ENCODE assay signal across 9 cellular contexts in the genomic region with DNA sequence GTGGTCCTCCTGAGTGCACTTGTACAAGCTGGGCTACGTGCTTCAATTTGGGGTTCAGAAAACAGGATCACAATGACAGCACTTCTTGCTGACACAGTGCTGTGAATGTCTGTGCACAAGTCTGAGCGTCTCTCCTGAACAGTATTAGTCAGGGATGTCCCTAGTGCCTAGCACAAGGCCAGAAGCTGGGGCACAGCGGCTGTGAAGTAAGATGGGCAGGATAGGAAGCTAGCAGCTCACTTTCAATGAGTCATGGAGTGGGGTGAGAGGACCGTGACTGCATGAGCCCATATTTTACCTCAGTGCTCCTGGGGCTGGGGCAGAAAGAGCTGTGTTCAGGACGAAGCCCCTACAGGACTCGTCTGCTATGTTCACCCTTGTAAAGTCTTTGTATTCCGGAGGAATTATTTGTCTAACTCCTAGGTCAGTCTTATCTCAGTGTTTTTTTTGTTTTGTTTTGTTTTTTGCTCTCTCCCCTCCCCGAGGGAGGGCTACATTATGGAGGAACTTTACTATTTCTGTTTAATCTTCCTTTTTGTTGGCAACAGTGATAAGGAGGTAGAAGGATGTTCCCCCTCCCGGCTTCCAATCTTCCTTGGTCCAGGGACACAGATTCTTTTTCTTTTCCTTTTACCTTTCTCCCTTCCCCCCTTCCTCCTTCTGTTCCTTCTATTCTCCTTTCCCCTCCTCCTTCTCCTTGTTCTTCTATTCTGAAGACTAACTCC. TPM values are rescaled to one million over a fixed set of nuclear protein-coding genes. Genes with fewer than 3 reads are reported as not detected.
A peak's percentile ranks its signal among the peaks of the same experiment; 100 is the strongest.
DNase-seq lines count a peak whose midpoint lies in the region; ATAC-seq and TF ChIP-seq lines count a peak whose summit lies in the region.
"Had no signal": no experiment of that assay in that cellular context is flagged by ENCODE, and none has a peak within 500 bp of the region (broad histone marks: within the 10 kb centered on the region; RNA-seq: fewer than 3 reads in every experiment).

No MANE protein-coding gene starts in this region.

- peaks cover 4% of the 10 kb centered on the region for H3K4me1 Mint-ChIP-seq in T-helper 17 cell

- H3K27me3 ChIP-seq in left ventricle myocardium inferior (ENCODE audit: low read depth) (no peaks in the 10 kb centered on the region), right atrium auricular region (no peaks in the 10 kb centered on the region), vagina (no peaks in the 10 kb centered on the region)

- H3K27ac ChIP-seq in left ventricle myocardium inferior (replicated peaks) (peak overlapping the region; percentile 87), right atrium auricular region (peak overlapping the region in 1 of 2 donors; percentile 22), vagina (peak overlapping the region; percentile 63)

- peaks cover 2% of the 10 kb centered on the region for H3K36me3 Mint-ChIP-seq in T-helper 17 cell (ENCODE audit: low read depth)

- no peak overlapping the region for H3K27ac Mint-ChIP-seq in T-helper 17 cell

- H3K36me3 ChIP-seq in left ventricle myocardium inferior (no peaks in the 10 kb centered on the region), right atrium auricular region (no peaks in the 10 kb centered on the region), vagina (no peaks in the 10 kb centered on the region)

- H3K4me3 ChIP-seq in left ventricle myocardium inferior (no peak overlapping the region), right atrium auricular region (no peak overlapping the region), vagina (no peak overlapping the region)

- no peak overlapping the region for H3K4me3 Mint-ChIP-seq in T-helper 17 cell

- DNase-seq in left ventricle myocardium inferior (no peak), right atrium auricular region (ENCODE audit: low spot score) (no peak), T-helper 17 cell (no peak), kidney tubule cell (ENCODE audit: low spot score) (peak; percentile 71), vagina (ENCODE audit: extremely low spot score in 2 of 2) (no peak)
- DNase-seq: AML-193 had no signal

- H3K4me1 ChIP-seq in left ventricle myocardium inferior (peaks cover 53% of the 10 kb centered on the region), right atrium auricular region (peaks cover 0 to 40% of the 10 kb centered on the region in 2 donors), vagina (peaks cover 45% of the 10 kb centered on the region)

- intact Hi-C loops in left ventricle myocardium inferior (cut with micrococcal nuclease), result no loop called here
- intact Hi-C loops in vagina (cut with DNase I), result no loop called here

- no peak for TF ChIP-seq CTCF in left ventricle myocardium inferior (IDR thresholded peaks at IDR 0.05; ENCODE audit: borderline replicate concordance)
- no peak for TF ChIP-seq CTCF in right atrium auricular region (IDR thresholded peaks at IDR 0.05)
- no peak for TF ChIP-seq CTCF in vagina (IDR thresholded peaks at IDR 0.05)

- H3K9me3 ChIP-seq in left ventricle myocardium inferior (replicated peaks) (no peaks in the 10 kb centered on the region), right atrium auricular region (no peaks in the 10 kb centered on the region), T-helper 17 cell (ENCODE audit: control insufficient read depth, low read length, poor library complexity, severe bottlenecking) (no peaks in the 10 kb centered on the region), vagina (no peaks in the 10 kb centered on the region)

- no peak for TF ChIP-seq POLR2A in vagina (IDR thresholded peaks at IDR 0.05)

- H3K27me3 Mint-ChIP-seq in T-helper 17 cell, result peaks cover 52% of the 10 kb centered on the region

- ATAC-seq in T-helper 17 cell (peak; percentile 37), HG03571 (IDR thresholded peaks at IDR 0.05; ENCODE audit: unreplicated experiment) (no peak), HG03135 (IDR thresholded peaks at IDR 0.05; ENCODE audit: unreplicated experiment) (no peak), HG03045 (IDR thresholded peaks at IDR 0.05; ENCODE audit: unreplicated experiment) (no peak)

RNA-seq across cellular contexts. Expression of gene LRMDA, which starts 2.8 kb away (rescaled TPM):
- 18.7 TPM for total RNA-seq in left ventricle myocardium inferior
- 10 to 100 TPM in 1 of 2 donors, 1 to 10 TPM in 1; 6.1 to 19.1 TPM for total RNA-seq in right atrium auricular region
- not detected for total RNA-seq in T-helper 17 cell
- 22.6 TPM for total RNA-seq in vagina

RNA-seq across cellular contexts. Expression of gene ZNF503, which starts 27.0 kb away (rescaled TPM):
- total RNA-seq in left ventricle myocardium inferior (5.9 TPM), right atrium auricular region (1 to 10 TPM; 8.9 to 9.8 TPM), T-helper 17 cell (under 1 TPM; 0.12 to 0.50 TPM), vagina (24.6 TPM)

Comparison
In these comparisons a context has a peak if more than half of its experiments do, and no peak if none do; other contexts are left out.
1. RNA of gene LRMDA, which starts 2.8 kb away (total RNA-seq): 22.6 TPM in vagina (single experiment), 6.1 to 19.1 TPM in right atrium auricular region and 18.7 TPM in left ventricle myocardium inferior (single experiment); not detected in T-helper 17 cell; every median in the first group is over 4 times any median in the second.